In the genomic region with DNA sequence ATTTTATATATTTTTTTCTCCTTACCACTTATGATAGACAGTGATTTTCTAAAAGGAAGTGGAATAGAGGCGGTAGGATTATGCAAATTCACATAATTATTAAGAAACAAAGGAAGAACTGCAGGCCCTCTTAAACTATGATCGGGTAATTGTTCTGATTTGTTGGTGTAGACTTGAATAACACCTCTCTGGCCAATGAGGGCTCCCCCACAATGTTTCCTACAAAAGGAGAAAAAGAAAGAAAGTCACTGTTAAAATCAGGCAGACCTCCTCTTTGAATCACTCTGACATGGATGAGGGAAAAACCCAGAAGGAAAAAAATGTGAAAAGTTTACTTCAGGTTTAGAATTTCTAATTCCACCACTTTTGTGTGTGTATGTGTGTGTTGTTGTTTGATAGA, we compare ENCODE assay signal across 36 cellular contexts.
"Had no signal": no experiment of that assay in that cellular context is flagged by ENCODE, and none has a peak within 500 bp of the region (broad histone marks: within the 10 kb centered on the region; RNA-seq: fewer than 3 reads in every experiment).

No MANE protein-coding gene starts in this region.

- H3K36me3 ChIP-seq: MG63 had no signal

- H3K9me3 ChIP-seq: MG63 had no signal

- DNase-seq: Karpas-422, Kasumi-1, MG63, MM.1S, MV-4-11, NCI-H1048, NCI-H1092, NCI-H1092 treated with DMSO at 0.1 percent for 48 hours, NCI-H1105, NCI-H1105 treated with DMSO at 0.1 percent for 48 hours, NCI-H1417, NCI-H1417 treated with DMSO at 0.1 percent for 48 hours, NCI-H1436, NCI-H1436 treated with DMSO at 0.1 percent for 48 hours, NCI-H146, NCI-H1694, NCI-H1694 treated with DMSO at 0.1 percent for 48 hours, NCI-H187, NCI-H187 treated with DMSO at 0.1 percent for 48 hours, NCI-H1930, NCI-H2029, NCI-H2029 treated with DMSO at 0.1 percent for 48 hours, NCI-H2081, NCI-H2081 treated with DMSO at 0.1 percent for 48 hours, NCI-H2107, NCI-H2171, NCI-H2171 treated with DMSO at 0.1 percent for 48 hours, NCI-H2227 treated with DMSO at 0.1 percent for 48 hours, NCI-H226, NCI-H345, NCI-H446, NCI-H446 treated with DMSO at 0.1 percent for 48 hours, NCI-H510A, NCI-H510A treated with DMSO at 0.1 percent for 48 hours, NCI-H524, NCI-H524 treated with DMSO at 0.1 percent for 48 hours had no signal

- H3K4me3 ChIP-seq: MG63 had no signal

- H3K27me3 ChIP-seq: MG63 had no signal
